Comparison of ENCODE assay signal across 31 cellular contexts in the genomic region with DNA sequence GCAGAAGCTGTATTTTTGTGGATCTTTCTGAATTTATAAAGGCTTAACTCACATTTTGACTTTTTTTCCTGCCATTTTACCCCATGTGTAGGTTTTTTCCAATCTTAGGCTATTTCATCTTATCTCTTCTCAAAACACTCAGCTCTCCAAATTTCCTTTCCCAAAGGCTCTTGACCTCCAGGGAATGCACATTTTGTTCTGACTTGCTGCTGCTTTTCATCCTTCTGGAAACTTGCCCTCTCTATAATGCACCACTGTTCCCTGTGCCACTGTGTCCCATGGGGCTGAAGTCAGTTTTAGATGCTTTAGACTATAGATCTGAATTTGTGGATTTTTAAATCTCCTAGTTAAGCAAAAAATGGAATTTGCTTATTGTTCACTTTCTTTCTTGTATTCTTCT. TPM values are rescaled to one million over a fixed set of nuclear protein-coding genes. Genes with fewer than 3 reads are reported as not detected.
"Had no signal": no experiment of that assay in that cellular context is flagged by ENCODE, and none has a peak within 500 bp of the region (broad histone marks: within the 10 kb centered on the region; RNA-seq: fewer than 3 reads in every experiment).

No MANE protein-coding gene starts in this region.

- H3K4me3 ChIP-seq: ascending aorta, cardiac muscle cell, Peyer's patch had no signal

- DNase-seq: activated B cell treated with CpG ODN at 0.5 μM for 24 hours; activated CD4-positive, alpha-beta T cell treated with anti-CD3 and anti-CD28 coated beads for 1 hour; activated CD4-positive, alpha-beta T cell treated with anti-CD3 and anti-CD28 coated beads, Interleukin-2, amount 10 ng/mL, durations not matched to agents 24 days and 14 days; activated CD4-positive, alpha-beta T cell treated with anti-CD3 and anti-CD28 coated beads, Interleukin-2, amount 50 U/mL, for 48 hours; activated CD8-positive, alpha-beta memory T cell treated with anti-CD3 and anti-CD28 coated beads, Interleukin-2, amount 10 ng/mL, durations not matched to agents 7 days and 5 days; activated effector memory CD4-positive, alpha-beta T cell treated with Interleukin-2 at 50 U/mL for 16 hours; activated naive CD4-positive, alpha-beta T cell treated with Interleukin-2 at 50 U/mL for 16 hours; activated naive CD8-positive, alpha-beta T cell treated with anti-CD3 and anti-CD28 coated beads, Interleukin-2, amount 50 U/mL, for 24 hours; activated T-cell treated with anti-CD3 and anti-CD28 coated beads, Interleukin-2, amount 50 U/mL, for 24 hours; amniotic stem cell; Karpas-422; MM.1S; NCI-H1105; NCI-H1436; NCI-H1694 treated with DMSO at 0.1 percent for 48 hours; NCI-H2029 treated with DMSO at 0.1 percent for 48 hours; NCI-H345; NCI-H510A; NCI-H526 treated with DMSO at 0.1 percent for 48 hours; NCI-H82; Peyer's patch; SHP77 treated with DMSO at 0.1 percent for 48 hours; T-helper 17 cell; T-helper 9 cell had no signal

- H3K4me1 ChIP-seq: ascending aorta, Peyer's patch had no signal

- ATAC-seq: activated CD8-positive, alpha-beta memory T cell treated with anti-CD3 and anti-CD28 coated beads, Interleukin-2, amount 10 ng/mL, durations not matched to agents 7 days and 5 days; activated naive CD4-positive, alpha-beta T cell treated with anti-CD3 and anti-CD28 coated beads, Interleukin-2, amount 50 U/mL, for 72 hours; activated naive CD8-positive, alpha-beta T cell treated with anti-CD3 and anti-CD28 coated beads, Interleukin-2, amount 50 U/mL, for 24 hours; T-helper 17 cell had no signal

- H3K27me3 ChIP-seq: ascending aorta, cardiac muscle cell, Peyer's patch had no signal

- H3K27ac ChIP-seq: ascending aorta, cardiac muscle cell, Peyer's patch, RWPE1 had no signal

- H3K36me3 ChIP-seq: ascending aorta, cardiac muscle cell, Peyer's patch had no signal

- H3K9me3 ChIP-seq: ascending aorta, Peyer's patch had no signal

RNA-seq across cellular contexts. Expression of a gene that starts 9.1 kb away (rescaled TPM):
- total RNA-seq: activated B cell treated with CpG ODN at 0.5 μM for 24 hours; activated CD4-positive, alpha-beta T cell treated with anti-CD3 and anti-CD28 coated beads, Interleukin-2, amount 10 ng/mL, durations not matched to agents 24 days and 14 days; activated CD8-positive, alpha-beta memory T cell treated with anti-CD3 and anti-CD28 coated beads, Interleukin-2, amount 10 ng/mL, durations not matched to agents 7 days and 5 days; activated naive CD4-positive, alpha-beta T cell treated with anti-CD3 and anti-CD28 coated beads, Interleukin-2, amount 50 U/mL, for 72 hours; activated T-helper 1 cell treated with anti-CD3 and anti-CD28 coated beads, Interleukin-12 subunit alpha, Interleukin-12 subunit beta, Interleukin-2, Interleukin-4 antibody, amounts not matched to agents 30 ng/mL and 10 ng/mL and 1 ng/mL, durations not matched to agents 14 hours and 24 hours and 36 hours; ascending aorta; cardiac muscle cell; OCI-LY7; Peyer's patch; SK-MEL-5; T-helper 17 cell had no signal
- polyA plus RNA-seq: cardiac muscle cell had no signal
